18 cellular contexts compared by ENCODE assay signal in the genomic region with DNA sequence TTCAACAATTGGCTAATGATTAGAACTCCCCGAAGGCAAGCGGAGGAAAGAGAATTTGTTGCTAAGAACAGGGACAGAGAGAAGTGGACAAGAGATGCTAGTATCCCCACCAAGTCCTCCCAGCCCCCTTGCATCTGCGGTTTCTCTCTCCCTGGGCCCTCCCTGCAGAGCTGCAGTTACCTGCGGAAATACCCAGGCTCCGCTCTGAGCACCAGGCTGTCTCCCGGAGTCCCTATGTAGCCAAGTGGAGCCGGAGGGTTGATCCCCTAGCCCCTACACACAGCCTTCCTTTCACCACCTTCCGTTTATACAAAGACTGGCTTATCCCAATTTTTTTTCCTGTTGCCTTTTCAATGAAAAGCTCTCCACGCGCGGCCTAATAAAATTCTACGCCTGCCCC.
DNase-seq lines count a peak whose midpoint lies in the region; ATAC-seq and TF ChIP-seq lines count a peak whose summit lies in the region.
"Had no signal": no experiment of that assay in that cellular context is flagged by ENCODE, and none has a peak within 500 bp of the region (broad histone marks: within the 10 kb centered on the region; RNA-seq: fewer than 3 reads in every experiment).

No MANE protein-coding gene starts in this region.

- TF ChIP-seq CTCF in WTC11 (IDR thresholded peaks at IDR 0.05): no peak

- no CpG with 5 or more reads among the region's 12 CpGs for WGBS in mesendoderm (ENCODE audit: extremely low coverage, insufficient coverage, low lambda C conversion rate)

- CTCF ChIA-PET in WTC11 (lab: Charles Lee): no interaction called here

- H3K79me2 ChIP-seq in mesendoderm (ENCODE audit: control insufficient read depth, insufficient read depth, low read length): no peaks in the 10 kb centered on the region

- in situ Hi-C loops in G401 (cut with HindIII; ENCODE audit: low sequenced_read_pairs): no loop called here

- no peak overlapping the region for H2BK5ac ChIP-seq in mesendoderm (ENCODE audit: low read length)

- no peak overlapping the region for H4K5ac ChIP-seq in mesendoderm (ENCODE audit: low read length)

- H3K79me1 ChIP-seq in mesendoderm (ENCODE audit: low read length): no peaks in the 10 kb centered on the region

- no peak overlapping the region for H3K18ac ChIP-seq in mesendoderm (ENCODE audit: low read length)

- no peak overlapping the region for H3K4me3 Mint-ChIP-seq in WTC11
- H3K4me3 Mint-ChIP-seq: CD4-positive, CD25-positive, alpha-beta regulatory T cell; CD8-positive, alpha-beta memory T cell had no signal

- H3K9me3 Mint-ChIP-seq in WTC11: peaks cover 3% of the 10 kb centered on the region; the same call in 1 of the 2 replicates

- ATAC-seq in WTC11 (peak; percentile 99), HG02610 (IDR thresholded peaks at IDR 0.05; ENCODE audit: unreplicated experiment) (no peak), HG03469 (IDR thresholded peaks at IDR 0.05; ENCODE audit: unreplicated experiment) (no peak)

- H3K4ac ChIP-seq in mesendoderm (ENCODE audit: low read depth, low read length): no peak overlapping the region

- no peak overlapping the region for H3K9ac ChIP-seq in mesendoderm (ENCODE audit: low read length)
- H3K9ac ChIP-seq: GM23248 had no signal

- no peak overlapping the region for H4K8ac ChIP-seq in mesendoderm (ENCODE audit: low read depth, low read length)

- no peak overlapping the region for H3K23ac ChIP-seq in mesendoderm (ENCODE audit: low read length)

- H3K27me3 Mint-ChIP-seq in WTC11 (ENCODE audit: low read depth): peaks cover 2% of the 10 kb centered on the region; the same call in 1 of the 2 replicates
- H3K27me3 Mint-ChIP-seq: CD4-positive, CD25-positive, alpha-beta regulatory T cell; CD8-positive, alpha-beta memory T cell had no signal

- POLR2A ChIA-PET in WTC11 (lab: Charles Lee): no interaction called here

- no peak overlapping the region for H2BK15ac ChIP-seq in mesendoderm (replicated peaks; ENCODE audit: low read depth)

- no peaks in the 10 kb centered on the region for H3K36me3 ChIP-seq in mesendoderm (ENCODE audit: control insufficient read depth, insufficient read depth, low read length)
- H3K36me3 ChIP-seq: BE2C had no signal

- no peaks in the 10 kb centered on the region for H3K36me3 Mint-ChIP-seq in WTC11
- H3K36me3 Mint-ChIP-seq: CD4-positive, CD25-positive, alpha-beta regulatory T cell; CD8-positive, alpha-beta memory T cell had no signal

- H3K4me1 Mint-ChIP-seq in WTC11: peaks cover 16% of the 10 kb centered on the region
- H3K4me1 Mint-ChIP-seq: CD4-positive, CD25-positive, alpha-beta regulatory T cell; CD8-positive, alpha-beta memory T cell had no signal

- no peak overlapping the region for H3K56ac ChIP-seq in mesendoderm (ENCODE audit: low read length)

- no peak overlapping the region for H2AK5ac ChIP-seq in mesendoderm (ENCODE audit: low read length)

- no peaks in the 10 kb centered on the region for H3K27me3 ChIP-seq in mesendoderm (ENCODE audit: insufficient read depth, low read length, poor library complexity)
- H3K27me3 ChIP-seq: BE2C had no signal

- H3K27ac Mint-ChIP-seq in WTC11: no peak overlapping the region
- H3K27ac Mint-ChIP-seq: CD4-positive, CD25-positive, alpha-beta regulatory T cell had no signal

- H2BK120ac ChIP-seq in mesendoderm (ENCODE audit: low read depth, low read length): no peak overlapping the region

- no peak overlapping the region for H3K27ac ChIP-seq in mesendoderm (ENCODE audit: low read depth, low read length)
- H3K27ac ChIP-seq: GM23248 had no signal

- no peak overlapping the region for H3K4me2 ChIP-seq in mesendoderm (ENCODE audit: low read length)

- DNase-seq in WTC11 (ENCODE audit: low spot score) (peak; percentile 40), iPS DF 19.7 (ENCODE audit: low read depth, low spot score) (peak; percentile 20), mesendoderm (peak; percentile 21), G401 (ENCODE audit: low spot score) (no peak), NCI-H1436 treated with DMSO at 0.1 percent for 48 hours (lab: John Stamatoyannopoulos, UW) (no peak)
- DNase-seq: ACHN; BE2C; C1 segment of cervical spinal cord; CD4-positive, CD25-positive, alpha-beta regulatory T cell; CD8-positive, alpha-beta memory T cell; COR-L47; DMS 273 treated with DMSO at 0.1 percent for 48 hours; DMS53; DND-41; EL; GM23248 had no signal

- no peak overlapping the region for H3K4me3 ChIP-seq in mesendoderm (ENCODE audit: low read length)
- H3K4me3 ChIP-seq: GM23248 had no signal

- H3K4me1 ChIP-seq in mesendoderm (ENCODE audit: control insufficient read depth, low read depth, low read length): no peaks in the 10 kb centered on the region
- H3K4me1 ChIP-seq: BE2C had no signal

TF ChIP-seq in WTC11, 78 proteins besides CTCF, POLR2A, EP300 and RAD21:
- TF ChIP-seq, protein P1, sequence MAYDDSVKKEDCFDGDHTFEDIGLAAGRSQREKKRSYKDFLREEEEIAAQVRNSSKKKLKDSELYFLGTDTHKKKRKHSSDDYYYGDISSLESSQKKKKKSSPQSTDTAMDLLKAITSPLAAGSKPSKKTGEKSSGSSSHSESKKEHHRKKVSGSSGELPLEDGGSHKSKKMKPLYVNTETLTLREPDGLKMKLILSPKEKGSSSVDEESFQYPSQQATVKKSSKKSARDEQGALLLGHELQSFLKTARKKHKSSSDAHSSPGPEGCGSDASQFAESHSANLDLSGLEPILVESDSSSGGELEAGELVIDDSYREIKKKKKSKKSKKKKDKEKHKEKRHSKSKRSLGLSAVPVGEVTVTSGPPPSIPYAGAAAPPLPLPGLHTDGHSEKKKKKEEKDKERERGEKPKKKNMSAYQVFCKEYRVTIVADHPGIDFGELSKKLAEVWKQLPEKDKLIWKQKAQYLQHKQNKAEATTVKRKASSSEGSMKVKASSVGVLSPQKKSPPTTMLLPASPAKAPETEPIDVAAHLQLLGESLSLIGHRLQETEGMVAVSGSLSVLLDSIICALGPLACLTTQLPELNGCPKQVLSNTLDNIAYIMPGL (CRISPR knock-in tag; IDR thresholded peaks at IDR 0.05): no peak
- TF ChIP-seq ERG (CRISPR knock-in tag; IDR thresholded peaks at IDR 0.05) (no peak), TP53 (CRISPR knock-in tag; IDR thresholded peaks at IDR 0.05) (no peak), SMAD4 (CRISPR knock-in tag; IDR thresholded peaks at IDR 0.05) (no peak), EMX1 (CRISPR knock-in tag; IDR thresholded peaks at IDR 0.05) (no peak)
- TF ChIP-seq, protein P2, sequence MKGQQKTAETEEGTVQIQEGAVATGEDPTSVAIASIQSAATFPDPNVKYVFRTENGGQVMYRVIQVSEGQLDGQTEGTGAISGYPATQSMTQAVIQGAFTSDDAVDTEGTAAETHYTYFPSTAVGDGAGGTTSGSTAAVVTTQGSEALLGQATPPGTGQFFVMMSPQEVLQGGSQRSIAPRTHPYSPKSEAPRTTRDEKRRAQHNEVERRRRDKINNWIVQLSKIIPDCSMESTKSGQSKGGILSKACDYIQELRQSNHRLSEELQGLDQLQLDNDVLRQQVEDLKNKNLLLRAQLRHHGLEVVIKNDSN (CRISPR knock-in tag; IDR thresholded peaks at IDR 0.05): no peak

Comparison
In these comparisons a context has a peak if more than half of its experiments do, and no peak if none do; other contexts are left out.
1. DNase-seq: peak in WTC11 (single experiment), iPS DF 19.7 (single experiment) and mesendoderm (single experiment); none in G401 (single experiment) and NCI-H1436 treated with DMSO at 0.1 percent for 48 hours (single experiment).